In genomic region chr4:146639414-146639814, GRCh38 we compare ENCODE assay signal across 17 cellular contexts. TPM values are rescaled to one million over a fixed set of nuclear protein-coding genes. Genes with fewer than 3 reads are reported as not detected.
A peak's percentile ranks its signal among the peaks of the same experiment; 100 is the strongest.
DNase-seq lines count a peak whose midpoint lies in the region; ATAC-seq and TF ChIP-seq lines count a peak whose summit lies in the region.
"Had no signal": no experiment of that assay in that cellular context is flagged by ENCODE, and none has a peak within 500 bp of the region (broad histone marks: within the 10 kb centered on the region; RNA-seq: fewer than 3 reads in every experiment).

No MANE protein-coding gene starts in this region.

- H3K36me3 ChIP-seq in left ventricle myocardium inferior (no peaks in the 10 kb centered on the region), upper lobe of right lung (no peaks in the 10 kb centered on the region)
- H3K36me3 ChIP-seq in naive thymus-derived CD4-positive, alpha-beta T cell (ENCODE audit: control insufficient read depth in 2 of 3, insufficient read depth in 3 of 3, low read length in 3 of 3), result no peaks in the 10 kb centered on the region
- H3K36me3 ChIP-seq: heart right ventricle had no signal

- H3K4me1 Mint-ChIP-seq in brain (peaks cover 36% of the 10 kb centered on the region), type B pancreatic cell (ENCODE audit: unreplicated experiment) (peaks cover 19% of the 10 kb centered on the region)
- H3K4me1 Mint-ChIP-seq in naive thymus-derived CD4-positive, alpha-beta T cell, result peaks cover 11 to 32% (median 17%) of the 10 kb centered on the region in 7 donors

- H3K4me3 ChIP-seq in left ventricle myocardium inferior (peak overlapping the region; percentile 52), foreskin fibroblast (ENCODE audit: low read depth in 1 of 2, low read length in 2 of 2) (no peak overlapping the region), upper lobe of right lung (no peak overlapping the region)
- H3K4me3 ChIP-seq in naive thymus-derived CD4-positive, alpha-beta T cell (ENCODE audit: low read length), result no peak overlapping the region

- TF ChIP-seq CTCF in left ventricle myocardium inferior (IDR thresholded peaks at IDR 0.05; ENCODE audit: borderline replicate concordance) (no peak), brain (conservative IDR thresholded peaks at IDR 0.05) (no peak), type B pancreatic cell (conservative IDR thresholded peaks at IDR 0.05) (no peak), foreskin fibroblast (IDR thresholded peaks at IDR 0.05; ENCODE audit: low read depth, low read length) (no peak), upper lobe of right lung (IDR thresholded peaks at IDR 0.05) (no peak)

- H3K27me3 ChIP-seq in left ventricle myocardium inferior (ENCODE audit: low read depth), result peaks cover 100% of the 10 kb centered on the region
- H3K27me3 ChIP-seq in naive thymus-derived CD4-positive, alpha-beta T cell (ENCODE audit: control insufficient read depth in 2 of 2, insufficient read depth in 2 of 2, low read length in 2 of 2), result peaks cover 5 to 33% of the 10 kb centered on the region in 2 donors
- peaks cover 85% of the 10 kb centered on the region for H3K27me3 ChIP-seq in upper lobe of right lung

- H3K27ac ChIP-seq in left ventricle myocardium inferior (replicated peaks) (no peak overlapping the region), upper lobe of right lung (no peak overlapping the region)
- no peak overlapping the region for H3K27ac ChIP-seq in naive thymus-derived CD4-positive, alpha-beta T cell (ENCODE audit: low read depth, low read length)
- H3K27ac ChIP-seq: epithelial cell of prostate, heart right ventricle had no signal

- CTCF ChIA-PET in naive thymus-derived CD4-positive, alpha-beta T cell (lab: Charles Lee), result no interaction called here

- H3K27me3 Mint-ChIP-seq in brain (peaks cover 100% of the 10 kb centered on the region), type B pancreatic cell (peaks cover 98% of the 10 kb centered on the region)
- H3K27me3 Mint-ChIP-seq in naive thymus-derived CD4-positive, alpha-beta T cell, result peaks cover 82 to 89% (median 86%) of the 10 kb centered on the region in 5 donors

- DNase-seq in left ventricle myocardium inferior, result no peak
- DNase-seq in cardiac septum (ENCODE audit: low spot score), result no peak
- no peak for DNase-seq in naive thymus-derived CD4-positive, alpha-beta T cell
- DNase-seq in type B pancreatic cell (ENCODE audit: extremely low spot score, unreplicated experiment), result no peak
- no peak for DNase-seq in GM19240 (ENCODE audit: insufficient read length, low spot score)
- DNase-seq in foreskin fibroblast, result no peak
- DNase-seq in upper lobe of right lung, result no peak
- DNase-seq: heart right ventricle; midbrain; NCI-H524 treated with DMSO at 0.1 percent for 48 hours; RPMI8226; stimulated activated CD4-positive, alpha-beta T cell treated with anti-CD3 and anti-CD28 coated beads, Interleukin-4, amount 100 ng/mL, for 24 hours; stimulated activated naive CD4-positive, alpha-beta T cell treated with Interleukin-2 at 50 U/mL for 16 hours had no signal

- intact Hi-C loops in left ventricle myocardium inferior (cut with micrococcal nuclease) (no loop called here), cardiac septum (cut with DNase I) (no loop called here), upper lobe of right lung (cut with DNase I) (no loop called here)
- intact Hi-C loops in naive thymus-derived CD4-positive, alpha-beta T cell (cut with micrococcal nuclease), result loop anchor here in 1 of 2 donors (5.0 kb wide), 1 partner anchor 297 kb away; no protein-coding TSS in a partner anchor

- ATAC-seq in naive thymus-derived CD4-positive, alpha-beta T cell, result no peak
- ATAC-seq in upper lobe of right lung, result no peak

- H3K4me3 Mint-ChIP-seq in brain, result peak overlapping the region; percentile 75 to 86 (median 83)
- peak overlapping the region in 8 of 10 donors; percentile 49 to 78 (median 66) for H3K4me3 Mint-ChIP-seq in naive thymus-derived CD4-positive, alpha-beta T cell
- H3K4me3 Mint-ChIP-seq in type B pancreatic cell, result peak overlapping the region; percentile 81

- H3K4me1 ChIP-seq in left ventricle myocardium inferior (peaks cover 31% of the 10 kb centered on the region), upper lobe of right lung (no peaks in the 10 kb centered on the region)
- H3K4me1 ChIP-seq in naive thymus-derived CD4-positive, alpha-beta T cell (ENCODE audit: control insufficient read depth in 2 of 2, insufficient read depth in 2 of 2, low read length in 2 of 2), result no peaks in the 10 kb centered on the region

- H3K9me3 Mint-ChIP-seq in brain (peaks cover 0 to 19% (median 4%) of the 10 kb centered on the region in 5 experiments), type B pancreatic cell (no peaks in the 10 kb centered on the region)
- peaks cover 4 to 36% (median 14%) of the 10 kb centered on the region in 11 donors for H3K9me3 Mint-ChIP-seq in naive thymus-derived CD4-positive, alpha-beta T cell

- no peaks in the 10 kb centered on the region for H3K36me3 Mint-ChIP-seq in brain
- peaks cover 0 to 11% (median 0%) of the 10 kb centered on the region in 5 donors for H3K36me3 Mint-ChIP-seq in naive thymus-derived CD4-positive, alpha-beta T cell
- no peaks in the 10 kb centered on the region for H3K36me3 Mint-ChIP-seq in type B pancreatic cell
- H3K36me3 Mint-ChIP-seq: IgD-negative memory B cell had no signal

- H3K9me3 ChIP-seq in left ventricle myocardium inferior (replicated peaks), result no peaks in the 10 kb centered on the region
- no peaks in the 10 kb centered on the region for H3K9me3 ChIP-seq in naive thymus-derived CD4-positive, alpha-beta T cell (ENCODE audit: control insufficient read depth in 2 of 3, low read length in 3 of 3)
- H3K9me3 ChIP-seq in upper lobe of right lung, result no peaks in the 10 kb centered on the region
- H3K9me3 ChIP-seq: heart right ventricle had no signal

- peak overlapping the region in 3 of 5 experiments; percentile 6 to 82 (median 21) for H3K27ac Mint-ChIP-seq in brain
- H3K27ac Mint-ChIP-seq in naive thymus-derived CD4-positive, alpha-beta T cell, result peak overlapping the region in 1 of 9 donors; percentile 58
- no peak overlapping the region for H3K27ac Mint-ChIP-seq in type B pancreatic cell
- H3K27ac Mint-ChIP-seq: IgD-negative memory B cell had no signal

- POLR2A ChIA-PET in naive thymus-derived CD4-positive, alpha-beta T cell (lab: Charles Lee), result no interaction called here

RNA-seq across cellular contexts. Expression of gene POU4F2, which starts 0.7 kb away (rescaled TPM):
- total RNA-seq in left ventricle myocardium inferior (not detected), cardiac septum (not detected), type B pancreatic cell (ENCODE audit: low replicate concordance) (0.19 TPM in 2 replicates), upper lobe of right lung (not detected)
- polyA plus RNA-seq in brain (ENCODE audit: insufficient read depth, low read depth, low replicate concordance), result not detected
- not detected for total RNA-seq in naive thymus-derived CD4-positive, alpha-beta T cell
- not detected for polyA plus RNA-seq in naive thymus-derived CD4-positive, alpha-beta T cell
- total RNA-seq: heart right ventricle, renal cortical epithelial cell had no signal
- polyA plus RNA-seq: heart right ventricle, IgD-negative memory B cell had no signal
